ENCODE assay signal across 14 cellular contexts in the genomic region with DNA sequence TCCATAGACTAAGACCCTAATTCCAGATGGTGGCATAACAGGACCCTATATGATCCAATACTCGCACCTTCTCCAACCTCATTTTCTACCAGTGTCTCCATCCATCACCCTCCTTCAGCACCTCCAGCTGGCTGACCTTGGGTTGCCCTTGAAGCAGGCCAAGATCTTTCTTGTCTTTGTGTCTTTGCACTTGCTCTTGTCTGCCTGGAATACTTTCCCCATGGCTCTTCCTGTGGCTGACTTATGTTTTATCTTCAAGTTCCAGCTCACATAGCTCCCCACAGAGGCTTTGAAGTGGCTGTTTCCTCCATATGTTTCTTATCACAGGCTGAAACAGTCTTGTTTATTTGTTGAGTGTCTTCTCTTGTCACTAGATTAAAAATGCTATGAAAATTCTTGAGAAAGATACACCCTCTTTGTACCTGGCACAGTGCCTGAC. TPM values are rescaled to one million over a fixed set of nuclear protein-coding genes. Genes with fewer than 3 reads are reported as not detected.
DNase-seq lines count a peak whose midpoint lies in the region; ATAC-seq and TF ChIP-seq lines count a peak whose summit lies in the region.
"Had no signal": no experiment of that assay in that cellular context is flagged by ENCODE, and none has a peak within 500 bp of the region (broad histone marks: within the 10 kb centered on the region; RNA-seq: fewer than 3 reads in every experiment).

No MANE protein-coding gene starts in this region.

- peak overlapping the region; percentile 64 to 83 for H3K18ac ChIP-seq in mesenchymal stem cell (ENCODE audit: low read depth in 1 of 2, low read length in 2 of 2)

- H3K36me3 ChIP-seq in BLaER1 treated with 17β-estradiol and CSF1 and Interleukin-3, amounts not matched to agents 10 nM and 100 nM: no peaks in the 10 kb centered on the region
- no peaks in the 10 kb centered on the region for H3K36me3 ChIP-seq in mesenchymal stem cell (ENCODE audit: control insufficient read depth in 1 of 2, insufficient read depth in 2 of 2, low read depth in 1 of 2, low read length in 2 of 2)
- H3K36me3 ChIP-seq: breast epithelium had no signal

- no peaks in the 10 kb centered on the region for H4K20me1 ChIP-seq in BLaER1 treated with 17β-estradiol and CSF1 and Interleukin-3, amounts not matched to agents 10 nM and 100 nM

- WGBS in mesenchymal stem cell: 4% methylated on average over 1 of the region's 1 CpG

- TF ChIP-seq CTCF in choroid plexus epithelial cell (conservative IDR thresholded peaks at IDR 0.05; ENCODE audit: low read depth, low read length): no peak

- H3K79me1 ChIP-seq in mesenchymal stem cell (replicated peaks; ENCODE audit: low read length, poor library complexity, severe bottlenecking): no peaks in the 10 kb centered on the region

- no peak overlapping the region for H3K4me3 ChIP-seq in BLaER1 treated with 17β-estradiol and CSF1 and Interleukin-3, amounts not matched to agents 10 nM and 100 nM
- H3K4me3 ChIP-seq in choroid plexus epithelial cell (ENCODE audit: low read depth, low read length) (no peak overlapping the region), mesenchymal stem cell (ENCODE audit: insufficient read depth in 1 of 2, low read depth in 1 of 2, low read length in 2 of 2) (no peak overlapping the region)
- H3K4me3 ChIP-seq: breast epithelium had no signal

- H2AFZ ChIP-seq in mesenchymal stem cell (ENCODE audit: low read depth, low read length): no peak overlapping the region

- intact Hi-C loops in sciatic nerve (cut with DNase I): no loop called here

- peak; percentile 32 for DNase-seq in LoVo (ENCODE audit: low spot score)
- peak; percentile 80 for DNase-seq in choroid plexus epithelial cell (ENCODE audit: low read depth)
- peak; percentile 92 for DNase-seq in mesenchymal stem cell
- no peak for DNase-seq in sciatic nerve (ENCODE audit: low spot score)
- DNase-seq in HuH-7 (ENCODE audit: low spot score): no peak
- DNase-seq: activated CD4-positive, CD25-positive, alpha-beta regulatory T cell treated with anti-CD3 and anti-CD28 coated beads, Interleukin-2, amount 50 U/mL, for 72 hours; CD4-positive, CD25-positive, alpha-beta regulatory T cell; H7; NCI-H510A had no signal

- H2BK12ac ChIP-seq in mesenchymal stem cell (ENCODE audit: low read length in 2 of 2): peak overlapping the region in 1 of 2 experiments; percentile 77

- no peak overlapping the region for H2BK15ac ChIP-seq in mesenchymal stem cell (ENCODE audit: low read depth, poor library complexity, severe bottlenecking)

- H2AK5ac ChIP-seq in mesenchymal stem cell (ENCODE audit: low read length, severe bottlenecking): peak overlapping the region; percentile 78

- H2BK5ac ChIP-seq in mesenchymal stem cell (ENCODE audit: low read depth, low read length, poor library complexity, severe bottlenecking): no peak overlapping the region

- no peak overlapping the region for H4K8ac ChIP-seq in mesenchymal stem cell (ENCODE audit: low read length)

- H2BK120ac ChIP-seq in mesenchymal stem cell (ENCODE audit: low read depth, low read length): no peak overlapping the region

- ATAC-seq in GM18868 (IDR thresholded peaks at IDR 0.05; ENCODE audit: unreplicated experiment) (no peak), HG02981 (IDR thresholded peaks at IDR 0.05; ENCODE audit: unreplicated experiment) (no peak), sciatic nerve (no peak)
- ATAC-seq: stimulated activated effector memory CD8-positive, alpha-beta T cell treated with anti-CD3 and anti-CD28 coated beads, Interleukin-12 subunit alpha, Interleukin-12 subunit beta, amount 100 ng/mL, for 72 hours had no signal

- 0 out of 22 replicates have a peak, but pooled peaks cover 0 to 4% (median 0%) of the 10 kb centered on the region in 11 experiments for H3K9me3 ChIP-seq in BLaER1 treated with 17β-estradiol and CSF1 and Interleukin-3, amounts not matched to agents 10 nM and 100 nM (replicated peaks in 1 of 11)
- no peaks in the 10 kb centered on the region for H3K9me3 ChIP-seq in mesenchymal stem cell (ENCODE audit: control insufficient read depth, low read length)
- H3K9me3 ChIP-seq: breast epithelium had no signal

- no peak overlapping the region for H4K91ac ChIP-seq in mesenchymal stem cell (ENCODE audit: low read length)

- no peak overlapping the region for H3K27ac ChIP-seq in BLaER1 treated with 17β-estradiol and CSF1 and Interleukin-3, amounts not matched to agents 10 nM and 100 nM
- no peak overlapping the region for H3K27ac ChIP-seq in mesenchymal stem cell (ENCODE audit: low read length, poor library complexity, severe bottlenecking)
- H3K27ac ChIP-seq: breast epithelium had no signal

- peaks cover 10 to 41% (median 15%) of the 10 kb centered on the region in 10 experiments; a peak in 19 of 20 replicates for H3K4me1 ChIP-seq in BLaER1 treated with 17β-estradiol and CSF1 and Interleukin-3, amounts not matched to agents 10 nM and 100 nM
- H3K4me1 ChIP-seq in mesenchymal stem cell (ENCODE audit: control insufficient read depth, insufficient read depth, low read depth, low read length): peaks cover 14% of the 10 kb centered on the region
- H3K4me1 ChIP-seq: breast epithelium had no signal

- H3K4me2 ChIP-seq in BLaER1 treated with 17β-estradiol and CSF1 and Interleukin-3, amounts not matched to agents 10 nM and 100 nM: peak overlapping the region in 7 of 11 experiments; percentile 23 to 69 (median 48); a peak in 11 of 22 replicates
- no peak overlapping the region for H3K4me2 ChIP-seq in mesenchymal stem cell (ENCODE audit: low read length, poor library complexity, severe bottlenecking)

- H3K27me3 ChIP-seq in BLaER1 treated with 17β-estradiol and CSF1 and Interleukin-3, amounts not matched to agents 10 nM and 100 nM: no peaks in the 10 kb centered on the region
- H3K27me3 ChIP-seq in mesenchymal stem cell (ENCODE audit: control insufficient read depth in 1 of 2, insufficient read depth in 1 of 2, low read length in 2 of 2): no peaks in the 10 kb centered on the region
- H3K27me3 ChIP-seq: breast epithelium had no signal

- H3K9ac ChIP-seq in BLaER1 treated with 17β-estradiol and CSF1 and Interleukin-3, amounts not matched to agents 10 nM and 100 nM: no peak overlapping the region
- no peak overlapping the region for H3K9ac ChIP-seq in mesenchymal stem cell (ENCODE audit: low read length)

- peak overlapping the region in 1 of 2 experiments; percentile 78 for H3K4ac ChIP-seq in mesenchymal stem cell (ENCODE audit: low read depth in 1 of 2, low read length in 2 of 2)

- no peak overlapping the region for H3K14ac ChIP-seq in mesenchymal stem cell (ENCODE audit: low read length in 2 of 2)

- no peak overlapping the region for H3K23ac ChIP-seq in mesenchymal stem cell (ENCODE audit: low read length in 2 of 2)

RNA-seq across cellular contexts. Expression of gene MMD, which starts 29.6 kb away (rescaled TPM):
- polyA plus RNA-seq in mesenchymal stem cell (2013, experiment 1 of 2): 126 TPM
- polyA plus RNA-seq in mesenchymal stem cell (2013, experiment 2 of 2): 132 TPM
- 13.8 TPM for total RNA-seq in sciatic nerve

Comparison
In these comparisons a context has a peak if more than half of its experiments do, and no peak if none do; other contexts are left out.
1. DNase-seq: peak in LoVo (single experiment), choroid plexus epithelial cell (single experiment) and mesenchymal stem cell (single experiment); none in sciatic nerve (single experiment) and HuH-7 (single experiment).